35 cellular contexts compared by ENCODE assay signal in the genomic region with DNA sequence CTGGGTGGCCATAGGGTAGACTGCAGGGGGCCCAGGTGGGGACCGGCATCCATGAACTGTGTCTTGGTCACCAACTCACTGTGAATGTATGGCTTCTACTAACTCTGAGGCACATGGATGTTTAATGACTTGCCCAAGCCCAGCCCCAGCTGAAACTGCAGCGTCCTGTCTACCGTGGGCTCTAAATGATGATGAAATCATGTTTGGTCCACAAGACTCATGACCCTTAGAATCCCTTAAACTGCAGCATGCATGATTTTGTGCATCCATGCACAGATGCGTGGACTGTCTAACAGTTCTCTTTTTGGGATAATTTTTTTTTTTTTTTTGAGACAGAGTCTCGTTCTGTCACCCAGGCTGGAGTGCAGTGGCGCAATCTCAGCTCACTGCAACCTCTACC.
"Had no signal": no experiment of that assay in that cellular context is flagged by ENCODE, and none has a peak within 500 bp of the region (broad histone marks: within the 10 kb centered on the region; RNA-seq: fewer than 3 reads in every experiment).

No MANE protein-coding gene starts in this region.

- H3K4me1 Mint-ChIP-seq: activated B cell treated with CpG ODN at 0.5 μM for 24 hours; activated CD4-positive, alpha-beta T cell treated with anti-CD3 and anti-CD28 coated beads, Interleukin-2, amount 10 ng/mL, durations not matched to agents 24 days and 14 days; activated naive CD8-positive, alpha-beta T cell treated with anti-CD3 and anti-CD28 coated beads for 36 hours; activated T-helper 17 cell treated with anti-CD3 and anti-CD28 coated beads, Interleukin-2, amount 50 U/mL, for 72 hours had no signal

- FAIRE-seq: astrocyte, TTC549 had no signal

- ATAC-seq: activated CD8-positive, alpha-beta T cell treated with anti-CD3 and anti-CD28 coated beads for 36 hours; activated naive CD4-positive, alpha-beta T cell treated with anti-CD3 and anti-CD28 coated beads, Interleukin-2, amount 50 U/mL, for 72 hours; activated T-cell treated with anti-CD3 and anti-CD28 coated beads, Interleukin-2, amount 50 U/mL, for 4 hours; activated T-cell treated with anti-CD3 and anti-CD28 coated beads, Interleukin-2, amount 50 U/mL, for 72 hours; activated T-helper 17 cell treated with anti-CD3 and anti-CD28 coated beads, Interleukin-2, amount 50 U/mL, for 72 hours; body of pancreas had no signal

- H3K9me3 Mint-ChIP-seq: activated B cell treated with CpG ODN at 0.5 μM for 24 hours; activated CD4-positive, alpha-beta memory T cell treated with anti-CD3 and anti-CD28 coated beads for 36 hours; activated CD4-positive, alpha-beta T cell treated with anti-CD3 and anti-CD28 coated beads, Interleukin-2, amount 10 ng/mL, durations not matched to agents 24 days and 14 days; activated CD8-positive, alpha-beta T cell treated with anti-CD3 and anti-CD28 coated beads for 36 hours; activated naive CD4-positive, alpha-beta T cell treated with anti-CD3 and anti-CD28 coated beads for 36 hours; activated naive CD4-positive, alpha-beta T cell treated with anti-CD3 and anti-CD28 coated beads, Interleukin-2, amount 50 U/mL, for 72 hours; activated T-cell treated with anti-CD3 and anti-CD28 coated beads, Interleukin-2, amount 50 U/mL, for 4 hours; activated T-cell treated with anti-CD3 and anti-CD28 coated beads, Interleukin-2, amount 50 U/mL, for 72 hours; activated T-helper 1 cell treated with anti-CD3 and anti-CD28 coated beads, Interleukin-12 subunit alpha, Interleukin-12 subunit beta, Interleukin-2, Interleukin-4 antibody, amounts not matched to agents 30 ng/mL and 10 ng/mL and 1 ng/mL, durations not matched to agents 14 hours and 24 hours and 36 hours; activated T-helper 17 cell treated with anti-CD3 and anti-CD28 coated beads, Interleukin-2, amount 50 U/mL, for 72 hours; T-helper 1 cell treated with Interleukin-12 subunit alpha and Interleukin-12 subunit beta and Interleukin-4 antibody, amounts not matched to agents 30 μg/mL and 1 μg/mL, for 36 hours; T-helper 2 cell treated with Interferon-gamma antibody and Interleukin-4, amounts not matched to agents 5 μg/mL and 100 μg/mL, for 36 hours had no signal

- DNase-seq: activated B cell treated with CpG ODN at 0.5 μM for 24 hours; activated CD4-positive, alpha-beta memory T cell treated with anti-CD3 and anti-CD28 coated beads for 36 hours; activated CD4-positive, alpha-beta T cell treated with anti-CD3 and anti-CD28 coated beads for 4 hours; activated CD4-positive, alpha-beta T cell treated with anti-CD3 and anti-CD28 coated beads, Interleukin-2, amount 10 ng/mL, durations not matched to agents 24 days and 14 days; activated CD4-positive, alpha-beta T cell treated with anti-CD3 and anti-CD28 coated beads, Interleukin-2, amount 50 U/mL, for 1 hour; activated CD4-positive, alpha-beta T cell treated with anti-CD3 and anti-CD28 coated beads, Interleukin-2, amount 50 U/mL, for 4 hours; activated CD4-positive, CD25-positive, alpha-beta regulatory T cell treated with anti-CD3 and anti-CD28 coated beads, Interleukin-2, amount 50 U/mL, for 72 hours; activated CD8-positive, alpha-beta memory T cell treated with anti-CD3 and anti-CD28 coated beads, Interleukin-2, amount 50 U/mL, for 4 hours; activated CD8-positive, alpha-beta T cell treated with anti-CD3 and anti-CD28 coated beads for 36 hours; activated gamma-delta T cell treated with Interleukin-2 at 50 U/mL for 16 hours; activated naive CD4-positive, alpha-beta T cell; activated naive CD4-positive, alpha-beta T cell treated with anti-CD3 and anti-CD28 coated beads for 36 hours; activated naive CD4-positive, alpha-beta T cell treated with anti-CD3 and anti-CD28 coated beads, Interleukin-2, amount 50 U/mL, for 16 hours; activated naive CD8-positive, alpha-beta T cell treated with anti-CD3 and anti-CD28 coated beads for 36 hours; activated T-cell treated with anti-CD3 and anti-CD28 coated beads for 4 hours; activated T-cell treated with anti-CD3 and anti-CD28 coated beads, Interleukin-2, amount 50 U/mL, for 1 hour; activated T-cell treated with anti-CD3 and anti-CD28 coated beads, Interleukin-2, amount 50 U/mL, for 4 hours; activated T-cell treated with anti-CD3 and anti-CD28 coated beads, Interleukin-2, amount 50 U/mL, for 72 hours; adrenal gland; amniotic stem cell; body of pancreas; brain microvascular endothelial cell; central memory CD4-positive, alpha-beta T cell; T-helper 1 cell; T-helper 2 cell; T-helper 9 cell had no signal

- H3K36me3 ChIP-seq: adrenal gland, brain microvascular endothelial cell, breast epithelium had no signal

- H3K36me3 Mint-ChIP-seq: activated CD4-positive, alpha-beta memory T cell treated with anti-CD3 and anti-CD28 coated beads for 36 hours; activated naive CD4-positive, alpha-beta T cell treated with anti-CD3 and anti-CD28 coated beads, Interleukin-2, amount 50 U/mL, for 72 hours; activated naive CD8-positive, alpha-beta T cell treated with anti-CD3 and anti-CD28 coated beads for 36 hours had no signal

- H3K27ac ChIP-seq: adrenal gland, body of pancreas, brain microvascular endothelial cell, breast epithelium, VCaP had no signal

- H3K4me3 ChIP-seq: adrenal gland, body of pancreas, breast epithelium had no signal

- H3K27me3 ChIP-seq: adrenal gland, body of pancreas, brain microvascular endothelial cell, breast epithelium had no signal

- H3K27me3 Mint-ChIP-seq: activated CD4-positive, alpha-beta memory T cell treated with anti-CD3 and anti-CD28 coated beads for 36 hours; activated CD4-positive, alpha-beta T cell treated with anti-CD3 and anti-CD28 coated beads, Interleukin-2, amount 10 ng/mL, durations not matched to agents 24 days and 14 days; activated CD8-positive, alpha-beta T cell treated with anti-CD3 and anti-CD28 coated beads for 36 hours; activated naive CD8-positive, alpha-beta T cell treated with anti-CD3 and anti-CD28 coated beads for 36 hours had no signal

- H3K9me3 ChIP-seq: adrenal gland, body of pancreas, breast epithelium had no signal

- H3K4me1 ChIP-seq: adrenal gland, body of pancreas, breast epithelium had no signal

- H3K4me3 Mint-ChIP-seq: activated B cell treated with CpG ODN at 0.5 μM for 24 hours; activated CD4-positive, alpha-beta memory T cell treated with anti-CD3 and anti-CD28 coated beads for 36 hours; activated CD4-positive, alpha-beta T cell treated with anti-CD3 and anti-CD28 coated beads, Interleukin-2, amount 10 ng/mL, durations not matched to agents 24 days and 14 days; activated CD8-positive, alpha-beta T cell treated with anti-CD3 and anti-CD28 coated beads for 36 hours; activated naive CD4-positive, alpha-beta T cell treated with anti-CD3 and anti-CD28 coated beads for 36 hours; activated naive CD8-positive, alpha-beta T cell treated with anti-CD3 and anti-CD28 coated beads for 36 hours; activated T-cell treated with anti-CD3 and anti-CD28 coated beads, Interleukin-2, amount 50 U/mL, for 4 hours; activated T-cell treated with anti-CD3 and anti-CD28 coated beads, Interleukin-2, amount 50 U/mL, for 72 hours; activated T-helper 1 cell treated with anti-CD3 and anti-CD28 coated beads, Interleukin-12 subunit alpha, Interleukin-12 subunit beta, Interleukin-2, Interleukin-4 antibody, amounts not matched to agents 30 ng/mL and 10 ng/mL and 1 ng/mL, durations not matched to agents 14 hours and 24 hours and 36 hours; activated T-helper 17 cell treated with anti-CD3 and anti-CD28 coated beads, Interleukin-2, amount 50 U/mL, for 72 hours; T-helper 1 cell treated with Interleukin-12 subunit alpha and Interleukin-12 subunit beta and Interleukin-4 antibody, amounts not matched to agents 30 μg/mL and 1 μg/mL, for 36 hours; T-helper 2 cell treated with Interferon-gamma antibody and Interleukin-4, amounts not matched to agents 5 μg/mL and 100 μg/mL, for 36 hours had no signal

- H3K27ac Mint-ChIP-seq: activated B cell treated with CpG ODN at 0.5 μM for 24 hours; activated CD4-positive, alpha-beta memory T cell treated with anti-CD3 and anti-CD28 coated beads for 36 hours; activated CD4-positive, alpha-beta T cell treated with anti-CD3 and anti-CD28 coated beads, Interleukin-2, amount 10 ng/mL, durations not matched to agents 24 days and 14 days; activated CD8-positive, alpha-beta T cell treated with anti-CD3 and anti-CD28 coated beads for 36 hours; activated naive CD4-positive, alpha-beta T cell treated with anti-CD3 and anti-CD28 coated beads for 36 hours; activated naive CD4-positive, alpha-beta T cell treated with anti-CD3 and anti-CD28 coated beads, Interleukin-2, amount 50 U/mL, for 72 hours; activated naive CD8-positive, alpha-beta T cell treated with anti-CD3 and anti-CD28 coated beads for 36 hours; activated T-cell treated with anti-CD3 and anti-CD28 coated beads, Interleukin-2, amount 50 U/mL, for 72 hours; activated T-helper 1 cell treated with anti-CD3 and anti-CD28 coated beads, Interleukin-12 subunit alpha, Interleukin-12 subunit beta, Interleukin-2, Interleukin-4 antibody, amounts not matched to agents 30 ng/mL and 10 ng/mL and 1 ng/mL, durations not matched to agents 14 hours and 24 hours and 36 hours; activated T-helper 17 cell treated with anti-CD3 and anti-CD28 coated beads, Interleukin-2, amount 50 U/mL, for 72 hours; T-helper 1 cell treated with Interleukin-12 subunit alpha and Interleukin-12 subunit beta and Interleukin-4 antibody, amounts not matched to agents 30 μg/mL and 1 μg/mL, for 36 hours; T-helper 2 cell treated with Interferon-gamma antibody and Interleukin-4, amounts not matched to agents 5 μg/mL and 100 μg/mL, for 36 hours had no signal
